In genomic region chr1:180178511-180179161, GRCh38 we compare ENCODE assay signal across 8 cellular contexts. TPM values are rescaled to one million over a fixed set of nuclear protein-coding genes. Genes with fewer than 3 reads are reported as not detected.
DNase-seq lines count a peak whose midpoint lies in the region; ATAC-seq, FAIRE-seq and TF ChIP-seq lines count a peak whose summit lies in the region.

No MANE protein-coding gene starts in this region.

- no peak overlapping the region for H3K4me2 ChIP-seq in endothelial cell of umbilical vein (ENCODE audit: insufficient read depth, low read length)

- no peak for TF ChIP-seq EP300 in stomach (IDR thresholded peaks at IDR 0.05)

- H3K36me3 ChIP-seq in endothelial cell of umbilical vein (ENCODE audit: control insufficient read depth in 2 of 2, extremely low read depth in 1 of 2, insufficient read depth in 2 of 2, low read length in 2 of 2): peaks cover 8 to 10% of the 10 kb centered on the region in 2 experiments
- peaks cover 26 to 93% (median 71%) of the 10 kb centered on the region in 4 donors for H3K36me3 ChIP-seq in stomach

- H4K20me1 ChIP-seq in endothelial cell of umbilical vein (replicated peaks; ENCODE audit: control insufficient read depth, extremely low read depth, insufficient read depth, low read length): no peaks in the 10 kb centered on the region

- intact Hi-C loops in endothelial cell of umbilical vein (cut with micrococcal nuclease): loop anchor here (1.0 to 2.0 kb wide), 3 partner anchors 311 to 472 kb away; no protein-coding TSS in a partner anchor
- intact Hi-C loops in stomach (cut with DNase I; ENCODE audit: low total_unique reads): loop anchor here (10.0 kb wide), 1 partner anchor 314 kb away; no protein-coding TSS in a partner anchor

- no peak overlapping the region for H3K4me3 Mint-ChIP-seq in naive B cell

- FAIRE-seq in endothelial cell of umbilical vein (lab: Jason Lieb, UNC) (peak; percentile 88), H54 (lab: Jason Lieb, UNC) (no peak)

- 51 to 60% (median 53%) methylated on average over 12 of the region's 12 CpGs for WGBS in stomach, 5 donors

- no peaks in the 10 kb centered on the region for H3K27me3 ChIP-seq in endothelial cell of umbilical vein (ENCODE audit: control insufficient read depth in 2 of 2, insufficient read depth in 2 of 2, low read length in 2 of 2)
- H3K27me3 ChIP-seq in stomach: no peaks in the 10 kb centered on the region

- TF ChIP-seq POLR2A in endothelial cell of umbilical vein (IDR thresholded peaks at IDR 0.05; ENCODE audit: low read depth, low read length) (no peak), stomach (IDR thresholded peaks at IDR 0.05) (no peak), H54 (IDR thresholded peaks at IDR 0.05; ENCODE audit: low read depth, low read length) (no peak)

- TF ChIP-seq CTCF in C4-2B (conservative IDR thresholded peaks at IDR 0.05) (peak; percentile 98), endothelial cell of umbilical vein (IDR thresholded peaks at IDR 0.05; ENCODE audit: extremely low read depth in 1 of 2, insufficient read depth in 1 of 2, low read depth in 1 of 2, low read length in 2 of 2) (peak; percentile 91 to 93), stomach (IDR thresholded peaks at IDR 0.05) (peak in 5 of 7 experiments; percentile 82 to 98 (median 95))

- peak; percentile 53 for ATAC-seq in GM19452 (IDR thresholded peaks at IDR 0.05; ENCODE audit: unreplicated experiment)
- ATAC-seq in naive B cell (ENCODE audit: low read depth in 2 of 2): peak in 1 of 2 donors; percentile 43

- no peaks in the 10 kb centered on the region for H3K9me3 Mint-ChIP-seq in naive B cell

- H3K4me1 Mint-ChIP-seq in naive B cell: no peaks in the 10 kb centered on the region

- no peaks in the 10 kb centered on the region for H3K9me1 ChIP-seq in endothelial cell of umbilical vein (replicated peaks; ENCODE audit: control insufficient read depth, extremely low read depth, insufficient read depth, low read length)

- H3K4me3 ChIP-seq in endothelial cell of umbilical vein (replicated peaks in 1 of 3; ENCODE audit: insufficient read depth in 1 of 3, low read depth in 1 of 3, low read length in 3 of 3) (no peak overlapping the region), stomach (no peak overlapping the region)

- POLR2A ChIA-PET in endothelial cell of umbilical vein (lab: Charles Lee): no interaction called here

- no peak overlapping the region for H3K27ac ChIP-seq in C4-2B
- H3K27ac ChIP-seq in endothelial cell of umbilical vein (ENCODE audit: insufficient read depth, low read depth, low read length): no peak overlapping the region
- H3K27ac ChIP-seq in stomach: no peak overlapping the region

- DNase-seq in NCI-H446 (lab: John Stamatoyannopoulos, UW) (peak; percentile 48 to 82), endothelial cell of umbilical vein (ENCODE audit: low read depth, low spot score) (peak; percentile 64), naive B cell (peak; percentile 37), stomach (peak; percentile 78), H54 (ENCODE audit: insufficient read length, low spot score) (no peak)
- DNase-seq in activated CD8-positive, alpha-beta memory T cell treated with anti-CD3 and anti-CD28 coated beads for 48 hours (ENCODE audit: low read depth in 2 of 3, low spot score in 2 of 3): peak; percentile 9 to 55 (median 44)

- H3K9me3 ChIP-seq in endothelial cell of umbilical vein (replicated peaks; ENCODE audit: control insufficient read depth, insufficient read depth, low read length) (no peaks in the 10 kb centered on the region), stomach (no peaks in the 10 kb centered on the region)

- BruUV-seq in endothelial cell of umbilical vein (replicated peaks; lab: Mats Ljungman, UMichigan): no TSS peak

- dilution Hi-C loops in endothelial cell of umbilical vein (cut with MboI; ENCODE audit: extremely low pct_ligation_motif_present, low sequenced_read_pairs): no loop called here

- no peak overlapping the region for H2AFZ ChIP-seq in endothelial cell of umbilical vein (ENCODE audit: low read depth, low read length)

- no peaks in the 10 kb centered on the region for H3K79me2 ChIP-seq in endothelial cell of umbilical vein (ENCODE audit: control insufficient read depth, insufficient read depth, low read length)

- H3K4me1 ChIP-seq in endothelial cell of umbilical vein (ENCODE audit: control insufficient read depth, extremely low read depth, insufficient read depth, low read length): no peaks in the 10 kb centered on the region
- H3K4me1 ChIP-seq in stomach: peaks cover 8 to 16% (median 11%) of the 10 kb centered on the region in 4 donors

- H3K9ac ChIP-seq in endothelial cell of umbilical vein (replicated peaks; ENCODE audit: extremely low read depth, insufficient read depth, low read length): no peak overlapping the region

- H3K36me3 Mint-ChIP-seq in naive B cell: peaks cover 0 to 7% of the 10 kb centered on the region in 2 donors

- H3K27ac Mint-ChIP-seq in naive B cell: peak overlapping the region in 1 of 6 donors; percentile 33

- CTCF ChIA-PET in endothelial cell of umbilical vein (lab: Charles Lee): interaction anchor here (0.6 to 8.9 kb wide), 42 partner anchors 9 to 592 kb away, joined by 3 to 177 read pairs (median 5); partner anchors contain the start of genes QSOX1 and TOR1AIP1

- no peaks in the 10 kb centered on the region for H3K27me3 Mint-ChIP-seq in naive B cell

TF ChIP-seq in endothelial cell of umbilical vein, 7 proteins besides CTCF, POLR2A, EP300 and RAD21:
- TF ChIP-seq FOS (IDR thresholded peaks at IDR 0.05; ENCODE audit: borderline replicate concordance, insufficient read depth, low read length): no peak
TF ChIP-seq in endothelial cell of umbilical vein: peak in this region for 0.

RNA-seq across cellular contexts. Expression of gene QSOX1, which starts 24.0 kb away (rescaled TPM):
- total RNA-seq in endothelial cell of umbilical vein (256 and 257 TPM in 2 replicates), stomach (100 to 1,000 TPM in 3 of 5 donors, 10 to 100 TPM in 2; 58.3 to 323 (median 129) TPM)
- polyA plus RNA-seq in endothelial cell of umbilical vein (415 and 427 TPM in 2 replicates), naive B cell (ENCODE audit: low read depth in 6 of 6) (1 to 10 TPM; 4.9 to 8.0 (median 5.5) TPM), stomach (100 to 1,000 TPM in 2 of 3 donors, 10 to 100 TPM in 1; 38.5 to 118 (median 103) TPM)
- polyA plus RNA-seq in endothelial cell of umbilical vein (2011; cell fraction: cytosol; rRNA removed): 285 and 310 TPM in 2 replicates
- 246 TPM in 2 replicates for polyA plus RNA-seq in endothelial cell of umbilical vein (2011; cell fraction: nucleus; rRNA removed)
- 298 and 334 TPM in 2 replicates for polyA plus RNA-seq in endothelial cell of umbilical vein (2012)
- 188 and 193 TPM in 2 replicates for polyA minus RNA-seq in endothelial cell of umbilical vein
- polyA minus RNA-seq in endothelial cell of umbilical vein (2011; cell fraction: cytosol; rRNA and poly(A)+ RNA removed): 10.0 TPM
- 46.6 and 55.2 TPM in 2 replicates for polyA minus RNA-seq in endothelial cell of umbilical vein (2011; cell fraction: nucleus; rRNA and poly(A)+ RNA removed)

RNA-seq across cellular contexts. Expression of gene LHX4, which starts 51.4 kb away (rescaled TPM):
- total RNA-seq in endothelial cell of umbilical vein: not detected in 2 replicates
- not detected in 2 replicates for polyA plus RNA-seq in endothelial cell of umbilical vein
- 0.01 TPM in 1 of 2 replicates, not detected in the other for polyA plus RNA-seq in endothelial cell of umbilical vein (2011; cell fraction: cytosol; rRNA removed)
- 0.03 and 0.10 TPM in 2 replicates for polyA plus RNA-seq in endothelial cell of umbilical vein (2011; cell fraction: nucleus; rRNA removed)
- 0.60 and 1.3 TPM in 2 replicates for polyA plus RNA-seq in endothelial cell of umbilical vein (2012)
- polyA minus RNA-seq in endothelial cell of umbilical vein: not detected in 2 replicates
- 1.2 TPM for polyA minus RNA-seq in endothelial cell of umbilical vein (2011; cell fraction: cytosol; rRNA and poly(A)+ RNA removed)
- not detected in 2 replicates for polyA minus RNA-seq in endothelial cell of umbilical vein (2011; cell fraction: nucleus; rRNA and poly(A)+ RNA removed)
- polyA plus RNA-seq in naive B cell (ENCODE audit: low read depth in 6 of 6): under 1 TPM in 5 of 6 donors, not detected in 1; 0.12 to 0.42 (median 0.23) TPM
- under 1 TPM in 1 of 5 donors, not detected in 4; 0.18 TPM for total RNA-seq in stomach
- polyA plus RNA-seq in stomach: under 1 TPM in 1 of 3 donors, not detected in 2; 0.03 TPM

Comparison
In these comparisons a context has a peak if more than half of its experiments do, and no peak if none do; other contexts are left out.
1. RNA of gene QSOX1, which starts 24.0 kb away (polyA plus RNA-seq): 246 to 427 TPM in endothelial cell of umbilical vein and 38.5 to 118 TPM in stomach; 4.9 to 8.0 TPM in naive B cell; every median in the first group is over 4 times any median in the second.
2. Peak in every context shown above with its lines, with median percentiles within 50 percentile points of each other: CTCF ChIP-seq.